8 cellular contexts compared by ENCODE assay signal in the genomic region with DNA sequence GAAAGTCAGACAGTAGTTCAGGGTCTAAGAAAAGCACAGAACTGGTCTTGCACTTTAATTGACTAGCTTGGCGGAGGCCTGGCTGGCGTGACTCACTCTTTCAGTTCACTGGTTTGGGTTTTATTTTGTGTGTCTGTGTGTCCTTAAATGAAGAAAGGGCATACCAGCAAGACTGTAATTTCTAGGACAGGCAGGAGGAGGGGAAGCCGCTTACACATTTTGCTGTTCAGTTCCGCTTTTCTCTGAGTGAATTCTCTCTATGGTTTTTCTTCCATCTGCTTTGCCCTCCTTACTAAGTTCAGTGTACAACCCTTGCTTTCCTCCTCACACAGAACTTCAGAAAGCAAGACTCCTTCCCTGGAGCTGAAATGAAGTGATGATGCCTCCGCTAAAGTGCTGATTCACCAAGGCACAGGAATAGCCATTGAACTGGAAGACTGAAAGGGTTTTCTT.
DNase-seq lines count a peak whose midpoint lies in the region; ATAC-seq lines count a peak whose summit lies in the region.

No MANE protein-coding gene starts in this region.

- no peak overlapping the region for H3K4me3 ChIP-seq in SJSA1

- H3K27ac ChIP-seq in SJSA1: peak overlapping the region; percentile 75

- no peaks in the 10 kb centered on the region for H3K27me3 ChIP-seq in SJSA1 (replicated peaks)

- peaks cover 18% of the 10 kb centered on the region for H3K36me3 ChIP-seq in SJSA1

- H3K9me3 ChIP-seq in SJSA1 (replicated peaks): no peaks in the 10 kb centered on the region

- ATAC-seq in GM19025 (IDR thresholded peaks at IDR 0.05; ENCODE audit: low read depth, unreplicated experiment): peak; percentile 52
- peak; percentile 39 for ATAC-seq in HG03025 (IDR thresholded peaks at IDR 0.05; ENCODE audit: low FRiP score, unreplicated experiment)

- peak; percentile 65 to 81 for DNase-seq in SJSA1 (ENCODE audit: low read depth in 1 of 2, low spot score in 2 of 2)
- DNase-seq in kidney glomerular epithelial cell (lab: John Stamatoyannopoulos, UW): peak; percentile 58
- DNase-seq in NCI-H2171 (lab: John Stamatoyannopoulos, UW): no peak
- DNase-seq in T-helper 2 cell: no peak
- DNase-seq in stimulated activated naive CD4-positive, alpha-beta T cell (lab: John Stamatoyannopoulos, UW): no peak
- DNase-seq in activated CD4-positive, alpha-beta T cell treated with anti-CD3 and anti-CD28 coated beads, Interleukin-2, amount 50 U/mL, for 48 hours: no peak

- H3K4me1 ChIP-seq in SJSA1 (replicated peaks): peaks cover 28% of the 10 kb centered on the region

Comparison
In these comparisons a context has a peak if more than half of its experiments do, and no peak if none do; other contexts are left out.
1. DNase-seq: peak in SJSA1 (2 of 2) and kidney glomerular epithelial cell (single experiment); none in NCI-H2171 (single experiment), T-helper 2 cell (0 of 5), stimulated activated naive CD4-positive, alpha-beta T cell (0 of 6) and activated CD4-positive, alpha-beta T cell treated with anti-CD3 and anti-CD28 coated beads, Interleukin-2, amount 50 U/mL, for 48 hours (0 of 2).